Comparison of ENCODE assay signal across 12 cellular contexts in genomic region chr10:31620236-31621151, GRCh38.
DNase-seq lines count a peak whose midpoint lies in the region; ATAC-seq and TF ChIP-seq lines count a peak whose summit lies in the region.
"Had no signal": no experiment of that assay in that cellular context is flagged by ENCODE, and none has a peak within 500 bp of the region (broad histone marks: within the 10 kb centered on the region; RNA-seq: fewer than 3 reads in every experiment).

No MANE protein-coding gene starts in this region.

- peak overlapping the region; percentile 12 to 13 for H3K27ac ChIP-seq in right atrium auricular region

- H3K9ac ChIP-seq in skeletal muscle satellite cell (ENCODE audit: low read depth, low read length), result no peak overlapping the region

- POLR2A ChIA-PET in activated CD8-positive, alpha-beta T cell treated with anti-CD3 and anti-CD28 coated beads, Interleukin-2, amount 10 ng/mL, durations not matched to agents 7 days and 5 days (lab: Charles Lee), result no interaction called here

- CTCF ChIA-PET in activated CD8-positive, alpha-beta T cell treated with anti-CD3 and anti-CD28 coated beads, Interleukin-2, amount 10 ng/mL, durations not matched to agents 7 days and 5 days (lab: Charles Lee), result no interaction called here

- no peaks in the 10 kb centered on the region for H3K36me3 Mint-ChIP-seq in activated CD8-positive, alpha-beta T cell treated with anti-CD3 and anti-CD28 coated beads, Interleukin-2, amount 10 ng/mL, durations not matched to agents 7 days and 5 days (ENCODE audit: low read depth)
- H3K36me3 Mint-ChIP-seq in activated T-helper 17 cell treated with anti-CD3 and anti-CD28 coated beads, Interleukin-2, amount 50 U/mL, for 72 hours (ENCODE audit: low read depth), result no peaks in the 10 kb centered on the region
- H3K36me3 Mint-ChIP-seq: stimulated activated memory B cell treated with anti-CD40 and anti-IgM and Interleukin-4, amounts not matched to agents 10 μg/mL and 1 μg/mL and 100 μg/mL, for 72 hours had no signal

- H3K27me3 ChIP-seq in right atrium auricular region, result no peaks in the 10 kb centered on the region
- no peaks in the 10 kb centered on the region for H3K27me3 ChIP-seq in skeletal muscle satellite cell (ENCODE audit: control insufficient read depth, insufficient read depth, low read length)

- no peaks in the 10 kb centered on the region for H3K27me3 Mint-ChIP-seq in activated CD8-positive, alpha-beta T cell treated with anti-CD3 and anti-CD28 coated beads, Interleukin-2, amount 10 ng/mL, durations not matched to agents 7 days and 5 days (ENCODE audit: low read depth)
- no peaks in the 10 kb centered on the region for H3K27me3 Mint-ChIP-seq in activated T-helper 17 cell treated with anti-CD3 and anti-CD28 coated beads, Interleukin-2, amount 50 U/mL, for 72 hours

- TF ChIP-seq CTCF in GM10266 (IDR thresholded peaks at IDR 0.05; ENCODE audit: control insufficient read depth, insufficient read depth, low read depth, missing control alignments) (peak; percentile 18), right atrium auricular region (IDR thresholded peaks at IDR 0.05) (peak in 1 of 2 donors; percentile 53)

- H3K4me3 Mint-ChIP-seq in activated CD8-positive, alpha-beta T cell treated with anti-CD3 and anti-CD28 coated beads, Interleukin-2, amount 10 ng/mL, durations not matched to agents 7 days and 5 days, result no peak overlapping the region
- H3K4me3 Mint-ChIP-seq in activated T-helper 17 cell treated with anti-CD3 and anti-CD28 coated beads, Interleukin-2, amount 50 U/mL, for 72 hours, result no peak overlapping the region
- H3K4me3 Mint-ChIP-seq: central memory CD8-positive, alpha-beta T cell; naive thymus-derived CD4-positive, alpha-beta T cell; stimulated activated memory B cell treated with anti-CD40 and anti-IgM and Interleukin-4, amounts not matched to agents 10 μg/mL and 1 μg/mL and 100 μg/mL, for 72 hours had no signal

- peaks cover 0 to 6% of the 10 kb centered on the region in 2 donors for H3K9me3 ChIP-seq in right atrium auricular region
- H3K9me3 ChIP-seq in skeletal muscle satellite cell (replicated peaks; ENCODE audit: low read length), result no peaks in the 10 kb centered on the region

- no peak for DNase-seq in GM10266 (ENCODE audit: extremely low spot score)
- peak; percentile 75 for DNase-seq in amniotic epithelial cell (ENCODE audit: low read depth)
- peak; percentile 85 for DNase-seq in right atrium auricular region (ENCODE audit: low spot score)
- no peak for DNase-seq in activated CD8-positive, alpha-beta T cell treated with anti-CD3 and anti-CD28 coated beads, Interleukin-2, amount 10 ng/mL, durations not matched to agents 7 days and 5 days
- DNase-seq in middle frontal gyrus (ENCODE audit: extremely low spot score, low spot score), result no peak
- DNase-seq in NOMO-1 (lab: John Stamatoyannopoulos, UW; ENCODE audit: unreplicated experiment in 2 of 2), result no peak
- DNase-seq: GF-D8; naive thymus-derived CD4-positive, alpha-beta T cell had no signal

- no peaks in the 10 kb centered on the region for H3K4me1 Mint-ChIP-seq in activated CD8-positive, alpha-beta T cell treated with anti-CD3 and anti-CD28 coated beads, Interleukin-2, amount 10 ng/mL, durations not matched to agents 7 days and 5 days (ENCODE audit: low read depth)
- H3K4me1 Mint-ChIP-seq in activated T-helper 17 cell treated with anti-CD3 and anti-CD28 coated beads, Interleukin-2, amount 50 U/mL, for 72 hours, result no peaks in the 10 kb centered on the region
- H3K4me1 Mint-ChIP-seq: central memory CD8-positive, alpha-beta T cell; stimulated activated memory B cell treated with anti-CD40 and anti-IgM and Interleukin-4, amounts not matched to agents 10 μg/mL and 1 μg/mL and 100 μg/mL, for 72 hours had no signal

- ATAC-seq in activated CD8-positive, alpha-beta T cell treated with anti-CD3 and anti-CD28 coated beads, Interleukin-2, amount 10 ng/mL, durations not matched to agents 7 days and 5 days, result no peak
- ATAC-seq in activated T-helper 17 cell treated with anti-CD3 and anti-CD28 coated beads, Interleukin-2, amount 50 U/mL, for 72 hours (replicated peaks), result no peak
- ATAC-seq: naive thymus-derived CD4-positive, alpha-beta T cell; stimulated activated memory B cell treated with anti-CD40 and anti-IgM and Interleukin-4, amounts not matched to agents 10 μg/mL and 1 μg/mL and 100 μg/mL, for 72 hours had no signal

- peaks cover 9% of the 10 kb centered on the region for H3K9me3 Mint-ChIP-seq in activated CD8-positive, alpha-beta T cell treated with anti-CD3 and anti-CD28 coated beads, Interleukin-2, amount 10 ng/mL, durations not matched to agents 7 days and 5 days (ENCODE audit: insufficient read depth)
- peaks cover 4% of the 10 kb centered on the region for H3K9me3 Mint-ChIP-seq in activated T-helper 17 cell treated with anti-CD3 and anti-CD28 coated beads, Interleukin-2, amount 50 U/mL, for 72 hours
- H3K9me3 Mint-ChIP-seq: central memory CD8-positive, alpha-beta T cell had no signal

- H3K4me2 ChIP-seq in skeletal muscle satellite cell (ENCODE audit: low read length), result peak overlapping the region; percentile 25

- H3K27ac Mint-ChIP-seq in activated CD8-positive, alpha-beta T cell treated with anti-CD3 and anti-CD28 coated beads, Interleukin-2, amount 10 ng/mL, durations not matched to agents 7 days and 5 days, result no peak overlapping the region
- no peak overlapping the region for H3K27ac Mint-ChIP-seq in activated T-helper 17 cell treated with anti-CD3 and anti-CD28 coated beads, Interleukin-2, amount 50 U/mL, for 72 hours
- H3K27ac Mint-ChIP-seq: naive thymus-derived CD4-positive, alpha-beta T cell; stimulated activated memory B cell treated with anti-CD40 and anti-IgM and Interleukin-4, amounts not matched to agents 10 μg/mL and 1 μg/mL and 100 μg/mL, for 72 hours had no signal

- H3K36me3 ChIP-seq in right atrium auricular region (no peaks in the 10 kb centered on the region), skeletal muscle satellite cell (ENCODE audit: insufficient read depth, low read length) (no peaks in the 10 kb centered on the region)

- peaks cover 0 to 50% of the 10 kb centered on the region in 2 donors for H3K4me1 ChIP-seq in right atrium auricular region
- H3K4me1 ChIP-seq in skeletal muscle satellite cell (ENCODE audit: control insufficient read depth, insufficient read depth, low read length), result peaks cover 35% of the 10 kb centered on the region

- H3K4me3 ChIP-seq in right atrium auricular region (no peak overlapping the region), skeletal muscle satellite cell (ENCODE audit: low read length) (no peak overlapping the region)

Comparison
In these comparisons a context has a peak if more than half of its experiments do, and no peak if none do; other contexts are left out.
1. DNase-seq: peak in amniotic epithelial cell (single experiment) and right atrium auricular region (single experiment); none in GM10266 (single experiment), activated CD8-positive, alpha-beta T cell treated with anti-CD3 and anti-CD28 coated beads, Interleukin-2, amount 10 ng/mL, durations not matched to agents 7 days and 5 days (single experiment), middle frontal gyrus (single experiment) and NOMO-1 (0 of 2).